ENCODE assay signal across 27 cellular contexts in the genomic region with DNA sequence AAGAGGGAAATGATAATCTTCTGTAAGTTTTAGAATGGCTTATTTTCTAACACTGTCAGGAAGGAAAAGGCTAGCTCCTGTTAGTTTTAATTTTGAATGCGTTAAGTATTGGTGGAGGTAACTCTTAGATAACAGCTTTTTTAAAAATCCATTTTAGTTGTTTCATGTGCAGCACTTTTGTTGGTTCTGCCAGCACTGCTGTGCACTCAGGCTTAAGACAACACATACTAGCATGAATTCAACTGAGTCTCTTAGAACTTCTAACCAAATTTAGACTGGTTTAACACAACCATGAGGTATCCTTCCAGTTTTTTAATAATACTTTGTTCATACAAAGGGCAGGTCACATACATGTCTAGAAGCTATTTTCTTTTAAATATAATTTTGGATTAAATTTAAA.
"Had no signal": no experiment of that assay in that cellular context is flagged by ENCODE, and none has a peak within 500 bp of the region (broad histone marks: within the 10 kb centered on the region; RNA-seq: fewer than 3 reads in every experiment).

No MANE protein-coding gene starts in this region.

- H3K9me3 ChIP-seq: neutrophil, pancreas, prostate gland, sigmoid colon, suprapubic skin, testis, tibial nerve, upper lobe of left lung, vagina had no signal

- FAIRE-seq: pancreas, small intestine, urothelium cell line had no signal

- H3K36me3 ChIP-seq: neutrophil, pancreas, prostate gland, sigmoid colon, suprapubic skin, tibial nerve, upper lobe of left lung, vagina had no signal

- H3K4me3 ChIP-seq: pancreas, prostate gland, sigmoid colon, suprapubic skin, testis, tibial nerve, upper lobe of left lung, vagina had no signal

- H3K27ac ChIP-seq: neutrophil, pancreas, sigmoid colon, suprapubic skin, testis, tibial nerve, upper lobe of left lung had no signal

- ATAC-seq: naive thymus-derived CD8-positive, alpha-beta T cell; natural killer cell treated with Interleukin-12 subunit alpha and Interleukin-12 subunit beta and Interleukin-15 and Interleukin-18, amount 100 ng/mL, for 72 hours; pancreas; right cardiac atrium; stimulated activated memory B cell treated with anti-CD40 and anti-IgM and Interleukin-4, amounts not matched to agents 10 μg/mL and 1 μg/mL and 100 μg/mL, for 72 hours; stimulated activated naive CD8-positive, alpha-beta T cell treated with anti-CD3 and anti-CD28 coated beads, Interleukin-15, amount 100 ng/mL, for 72 hours; stimulated activated naive CD8-positive, alpha-beta T cell treated with anti-CD3 and anti-CD28 coated beads, Interleukin-15, Interleukin-2, amounts not matched to agents 100 U/mL and 50 U/mL, for 24 hours had no signal

- H3K27me3 ChIP-seq: pancreas, sigmoid colon, suprapubic skin, testis, tibial nerve, upper lobe of left lung, vagina had no signal

- H3K4me1 ChIP-seq: prostate gland had no signal

- DNase-seq: naive B cell; naive thymus-derived CD8-positive, alpha-beta T cell; nephron progenitor cell; nucleus accumbens; pancreas; right cardiac atrium; sigmoid colon; small intestine; stimulated activated CD4-positive, alpha-beta T cell treated with anti-CD3 and anti-CD28 coated beads, Interleukin-15, amount 100 ng/mL, for 24 hours; stimulated activated CD4-positive, alpha-beta T cell treated with anti-CD3 and anti-CD28 coated beads, Interleukin-4, amount 100 ng/mL, for 1 hour; stimulated activated CD4-positive, alpha-beta T cell treated with anti-CD3 and anti-CD28 coated beads, Interleukin-4, amount 100 ng/mL, for 4 hours; stimulated activated CD8-positive, alpha-beta memory T cell treated with anti-CD3 and anti-CD28 coated beads, Interleukin-4, amount 100 ng/mL, for 48 hours; stimulated activated naive CD4-positive, alpha-beta T cell; stimulated activated naive CD8-positive, alpha-beta T cell treated with anti-CD3 and anti-CD28 coated beads, Interleukin-15, amount 100 ng/mL, for 72 hours; stimulated activated naive CD8-positive, alpha-beta T cell treated with anti-CD3 and anti-CD28 coated beads, Interleukin-15, Interleukin-2, amounts not matched to agents 100 U/mL and 50 U/mL, for 24 hours; substantia nigra; testis; trophoblast cell; upper lobe of left lung had no signal
